Comparison of ENCODE assay signal across 8 cellular contexts in the genomic region with DNA sequence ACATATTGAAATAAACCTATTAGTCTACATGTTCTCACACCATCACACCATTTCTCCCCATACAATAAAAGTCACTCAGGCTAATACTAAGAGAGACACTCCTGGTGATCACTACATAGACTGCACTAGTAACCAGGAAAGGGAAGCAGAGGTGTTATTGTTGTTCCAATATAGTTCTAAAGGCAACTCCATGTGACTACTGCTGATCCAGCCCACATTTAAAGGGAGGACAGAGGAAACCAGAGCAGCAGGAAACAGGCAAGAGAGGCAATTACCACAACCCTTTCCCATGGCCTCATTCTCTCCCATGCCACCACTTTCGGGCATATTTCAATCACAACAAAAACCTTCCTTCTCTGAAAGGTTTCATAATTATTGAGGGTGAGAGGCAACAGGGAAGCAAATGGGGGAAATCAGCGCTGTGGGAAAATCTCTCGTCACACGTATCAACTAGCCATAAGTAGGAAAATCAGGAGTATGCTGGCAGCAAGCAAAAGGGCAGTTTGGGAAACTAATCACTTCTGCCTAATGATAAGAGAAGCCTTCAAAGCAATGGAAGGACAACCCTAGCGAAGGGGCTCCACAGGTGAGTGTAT. TPM values are rescaled to one million over a fixed set of nuclear protein-coding genes. Genes with fewer than 3 reads are reported as not detected.
DNase-seq lines count a peak whose midpoint lies in the region; FAIRE-seq and TF ChIP-seq lines count a peak whose summit lies in the region.

No MANE protein-coding gene starts in this region.

- H3K9ac ChIP-seq in kidney (ENCODE audit: low read length in 2 of 2): no peak overlapping the region

- H3K4me1 Mint-ChIP-seq in activated T-helper 2 cell treated with anti-CD3 and anti-CD28 coated beads, Interferon-gamma antibody, Interleukin-2, Interleukin-4, amounts not matched to agents 10 μg/mL and 5 μg/mL and 100 μg/mL, durations not matched to agents 14 hours and 24 hours and 36 hours (ENCODE audit: low read depth): peaks cover 30% of the 10 kb centered on the region

- H3K27me3 Mint-ChIP-seq in activated T-helper 2 cell treated with anti-CD3 and anti-CD28 coated beads, Interferon-gamma antibody, Interleukin-2, Interleukin-4, amounts not matched to agents 10 μg/mL and 5 μg/mL and 100 μg/mL, durations not matched to agents 14 hours and 24 hours and 36 hours (ENCODE audit: low read depth): no peaks in the 10 kb centered on the region

- DNase-seq in AML-193 (lab: John Stamatoyannopoulos, UW) (peak; percentile 56 to 60), HT-29 (ENCODE audit: low spot score) (peak; percentile 48), kidney (no peak), NCI-H345 treated with DMSO at 0.1 percent for 48 hours (lab: John Stamatoyannopoulos, UW; ENCODE audit: unreplicated experiment) (no peak), germinal center (ENCODE audit: low spot score) (no peak), SK-N-DZ (ENCODE audit: low spot score) (no peak), SJCRH30 (no peak)
- DNase-seq in activated T-helper 2 cell treated with anti-CD3 and anti-CD28 coated beads, Interferon-gamma antibody, Interleukin-2, Interleukin-4, amounts not matched to agents 10 μg/mL and 5 μg/mL and 100 μg/mL, durations not matched to agents 14 hours and 24 hours and 36 hours (ENCODE audit: low spot score): no peak

- H3K36me3 Mint-ChIP-seq in activated T-helper 2 cell treated with anti-CD3 and anti-CD28 coated beads, Interferon-gamma antibody, Interleukin-2, Interleukin-4, amounts not matched to agents 10 μg/mL and 5 μg/mL and 100 μg/mL, durations not matched to agents 14 hours and 24 hours and 36 hours (ENCODE audit: low read depth): peaks cover 20% of the 10 kb centered on the region

- no peaks in the 10 kb centered on the region for H3K27me3 ChIP-seq in SJCRH30

- peaks cover 14 to 18% of the 10 kb centered on the region in 2 donors for H3K4me1 ChIP-seq in kidney (ENCODE audit: control insufficient read depth in 1 of 2, insufficient read depth in 1 of 2, low read depth in 1 of 2, low read length in 2 of 2)
- peaks cover 4% of the 10 kb centered on the region; the same call in 1 of the 2 replicates for H3K4me1 ChIP-seq in SJCRH30

- intact Hi-C loops in activated T-helper 2 cell treated with anti-CD3 and anti-CD28 coated beads, Interferon-gamma antibody, Interleukin-2, Interleukin-4, amounts not matched to agents 10 μg/mL and 5 μg/mL and 100 μg/mL, durations not matched to agents 14 hours and 24 hours and 36 hours (cut with micrococcal nuclease): no loop called here
- intact Hi-C loops in kidney (cut with DNase I): no loop called here

- H3K4me3 ChIP-seq in kidney (ENCODE audit: low read length in 2 of 2) (peak overlapping the region; percentile 21 to 93), SJCRH30 (no peak overlapping the region)

- H3K36me3 ChIP-seq in kidney (ENCODE audit: control insufficient read depth in 1 of 2, insufficient read depth in 2 of 2, low read length in 2 of 2) (no peaks in the 10 kb centered on the region), SJCRH30 (0 out of 2 replicates have a peak, but pooled peaks cover 4% of the 10 kb centered on the region)

- peak overlapping the region; percentile 91 for H3K4me3 Mint-ChIP-seq in activated T-helper 2 cell treated with anti-CD3 and anti-CD28 coated beads, Interferon-gamma antibody, Interleukin-2, Interleukin-4, amounts not matched to agents 10 μg/mL and 5 μg/mL and 100 μg/mL, durations not matched to agents 14 hours and 24 hours and 36 hours (ENCODE audit: low read depth)

- TF ChIP-seq CTCF in kidney (IDR thresholded peaks at IDR 0.05; ENCODE audit: borderline replicate concordance, extremely low read depth, insufficient read depth): no peak

- no peaks in the 10 kb centered on the region for H3K9me3 ChIP-seq in kidney (ENCODE audit: control insufficient read depth in 1 of 2, low read length in 2 of 2)
- no peaks in the 10 kb centered on the region for H3K9me3 ChIP-seq in SJCRH30 (replicated peaks)

- no peaks in the 10 kb centered on the region for H3K9me3 Mint-ChIP-seq in activated T-helper 2 cell treated with anti-CD3 and anti-CD28 coated beads, Interferon-gamma antibody, Interleukin-2, Interleukin-4, amounts not matched to agents 10 μg/mL and 5 μg/mL and 100 μg/mL, durations not matched to agents 14 hours and 24 hours and 36 hours

- H3K27ac ChIP-seq in kidney (ENCODE audit: low read depth in 2 of 2, low read length in 2 of 2) (no peak overlapping the region), SJCRH30 (no peak overlapping the region)

- peak overlapping the region; percentile 33 for H3K27ac Mint-ChIP-seq in activated T-helper 2 cell treated with anti-CD3 and anti-CD28 coated beads, Interferon-gamma antibody, Interleukin-2, Interleukin-4, amounts not matched to agents 10 μg/mL and 5 μg/mL and 100 μg/mL, durations not matched to agents 14 hours and 24 hours and 36 hours

- no peak for FAIRE-seq in kidney (lab: Jason Lieb, UNC)

RNA-seq across cellular contexts. Expression of a gene that starts 1.8 kb away (rescaled TPM):
- 18.3 and 24.8 TPM in 2 replicates for total RNA-seq in HT-29 (2014; rRNA removed; shearing (Covaris generic))
- 52.8 and 54.8 TPM in 2 replicates for total RNA-seq in activated T-helper 2 cell treated with anti-CD3 and anti-CD28 coated beads, Interferon-gamma antibody, Interleukin-2, Interleukin-4, amounts not matched to agents 10 μg/mL and 5 μg/mL and 100 μg/mL, durations not matched to agents 14 hours and 24 hours and 36 hours
- total RNA-seq in kidney: 33.1 TPM
- polyA plus RNA-seq in kidney (ENCODE audit: insufficient read depth, low read depth, low replicate concordance): 11.0 TPM
- 18.0 and 21.3 TPM in 2 replicates for polyA plus RNA-seq in SK-N-DZ (2014; cell fraction: cytosol; rRNA removed)
- polyA plus RNA-seq in SK-N-DZ (2014; cell fraction: nucleus; rRNA removed): 24.1 and 40.2 TPM in 2 replicates
- 17.0 and 17.1 TPM in 2 replicates for total RNA-seq in SJCRH30 (2014; rRNA removed; shearing (Covaris generic))

Comparison
In these comparisons a context has a peak if more than half of its experiments do, and no peak if none do; other contexts are left out.
1. DNase-seq: peak in AML-193 (2 of 2) and HT-29 (single experiment); none in activated T-helper 2 cell treated with anti-CD3 and anti-CD28 coated beads, Interferon-gamma antibody, Interleukin-2, Interleukin-4, amounts not matched to agents 10 μg/mL and 5 μg/mL and 100 μg/mL, durations not matched to agents 14 hours and 24 hours and 36 hours (single experiment), kidney (single experiment), NCI-H345 treated with DMSO at 0.1 percent for 48 hours (single experiment), germinal center (single experiment), SK-N-DZ (single experiment) and SJCRH30 (0 of 2).